In genomic region chr7:44769381-44770209, GRCh38 we compare ENCODE assay signal across 9 cellular contexts. TPM values are rescaled to one million over a fixed set of nuclear protein-coding genes. Genes with fewer than 3 reads are reported as not detected.
DNase-seq lines count a peak whose midpoint lies in the region; ATAC-seq and TF ChIP-seq lines count a peak whose summit lies in the region.
"Had no signal": no experiment of that assay in that cellular context is flagged by ENCODE, and none has a peak within 500 bp of the region (broad histone marks: within the 10 kb centered on the region; RNA-seq: fewer than 3 reads in every experiment).

No MANE protein-coding gene starts in this region.

- H3K4me1 ChIP-seq in fibroblast of lung (ENCODE audit: control insufficient read depth, extremely low read depth, insufficient read depth, low read length) (peaks cover 21% of the 10 kb centered on the region), prostate gland (replicated peaks) (peaks cover 27% of the 10 kb centered on the region), thyroid gland (peaks cover 12 to 35% of the 10 kb centered on the region in 2 donors)

- H3K27ac ChIP-seq in fibroblast of lung (ENCODE audit: insufficient read depth, low read length) (no peak overlapping the region), prostate gland (peak overlapping the region; percentile 59 to 71), thyroid gland (peak overlapping the region in 1 of 3 donors; percentile 54)
- H3K27ac ChIP-seq: C4-2B had no signal

- H3K4me3 ChIP-seq in fibroblast of lung (replicated peaks in 1 of 4; ENCODE audit: control extremely low read depth in 1 of 4, insufficient read depth in 1 of 4, low read depth in 3 of 4, low read length in 4 of 4) (peak overlapping the region in 1 of 4 experiments; percentile 14), prostate gland (no peak overlapping the region), thyroid gland (replicated peaks in 1 of 3) (no peak overlapping the region)

- H3K36me3 Mint-ChIP-seq in activated CD4-positive, alpha-beta T cell treated with anti-CD3 and anti-CD28 coated beads, Interleukin-2, amount 10 ng/mL, durations not matched to agents 24 days and 14 days (ENCODE audit: low read depth): peaks cover 37% of the 10 kb centered on the region

- peak overlapping the region; percentile 15 for H3K4me3 Mint-ChIP-seq in activated CD4-positive, alpha-beta T cell treated with anti-CD3 and anti-CD28 coated beads, Interleukin-2, amount 10 ng/mL, durations not matched to agents 24 days and 14 days

- H3K27ac Mint-ChIP-seq in activated CD4-positive, alpha-beta T cell treated with anti-CD3 and anti-CD28 coated beads, Interleukin-2, amount 10 ng/mL, durations not matched to agents 24 days and 14 days: peak overlapping the region; percentile 69

- H3K36me3 ChIP-seq in fibroblast of lung (ENCODE audit: control insufficient read depth, insufficient read depth, low read length): peaks cover 12% of the 10 kb centered on the region
- H3K36me3 ChIP-seq in prostate gland: peaks cover 11 to 12% of the 10 kb centered on the region in 2 donors
- peaks cover 31 to 32% of the 10 kb centered on the region in 2 donors for H3K36me3 ChIP-seq in thyroid gland

- 29% methylated on average over 17 of the region's 17 CpGs for WGBS in prostate gland
- WGBS in thyroid gland, 2 donors: 61% methylated on average over 16 to 17 of the region's 17 CpGs

- H3K4me1 Mint-ChIP-seq in activated CD4-positive, alpha-beta T cell treated with anti-CD3 and anti-CD28 coated beads, Interleukin-2, amount 10 ng/mL, durations not matched to agents 24 days and 14 days: peaks cover 27% of the 10 kb centered on the region

- H3K9ac ChIP-seq in fibroblast of lung (ENCODE audit: insufficient read depth, low read length): no peak overlapping the region

- H3K27me3 ChIP-seq in fibroblast of lung (ENCODE audit: control insufficient read depth, insufficient read depth, low read length) (no peaks in the 10 kb centered on the region), prostate gland (replicated peaks; ENCODE audit: insufficient read depth) (no peaks in the 10 kb centered on the region), thyroid gland (no peaks in the 10 kb centered on the region)

- H4K20me1 ChIP-seq in fibroblast of lung (ENCODE audit: control insufficient read depth, extremely low read depth, insufficient read depth, low read length): no peaks in the 10 kb centered on the region

- TF ChIP-seq CTCF in fibroblast of lung (conservative IDR thresholded peaks at IDR 0.05 in 1 of 2, IDR thresholded peaks at IDR 0.05 in 1 of 2; ENCODE audit: low read depth in 1 of 2, low read length in 2 of 2) (no peak), prostate gland (IDR thresholded peaks at IDR 0.05) (no peak), thyroid gland (IDR thresholded peaks at IDR 0.05) (no peak)

- no peaks in the 10 kb centered on the region for H3K9me3 ChIP-seq in fibroblast of lung (ENCODE audit: control insufficient read depth, insufficient read depth, low read depth, low read length)
- no peaks in the 10 kb centered on the region for H3K9me3 ChIP-seq in prostate gland
- no peaks in the 10 kb centered on the region for H3K9me3 ChIP-seq in thyroid gland

- DNase-seq in activated CD4-positive, alpha-beta T cell treated with anti-CD3 and anti-CD28 coated beads, Interleukin-2, amount 10 ng/mL, durations not matched to agents 24 days and 14 days: peak; percentile 78
- no peak for DNase-seq in activated CD4-positive, alpha-beta T cell treated with anti-CD3 and anti-CD28 coated beads for 1 hour
- DNase-seq in RPMI8226 (peak; percentile 91), fibroblast of lung (ENCODE audit: low read depth in 2 of 2) (peak; percentile 67 to 68), prostate gland (ENCODE audit: low spot score) (no peak), thyroid gland (no peak), islet precursor cell (no peak)

- H3K4me2 ChIP-seq in fibroblast of lung (ENCODE audit: extremely low read depth, insufficient read depth, low read length): peak overlapping the region; percentile 83

- ATAC-seq in HG02798 (IDR thresholded peaks at IDR 0.05; ENCODE audit: poor library complexity, unreplicated experiment): peak; percentile 78

- intact Hi-C loops in activated CD4-positive, alpha-beta T cell treated with anti-CD3 and anti-CD28 coated beads, Interleukin-2, amount 10 ng/mL, durations not matched to agents 24 days and 14 days (cut with micrococcal nuclease): no loop called here
- intact Hi-C loops in prostate gland (cut with DNase I): loop anchor here (5.0 kb wide), 1 partner anchor 78 kb away; the partner anchor contains the start of gene H2AZ2
- intact Hi-C loops in thyroid gland (cut with DNase I): no loop called here

- no peak for TF ChIP-seq POLR2A in prostate gland (IDR thresholded peaks at IDR 0.05)
- TF ChIP-seq POLR2A in thyroid gland (IDR thresholded peaks at IDR 0.05): no peak

- H2AFZ ChIP-seq in fibroblast of lung (ENCODE audit: low read length): no peak overlapping the region

- no peaks in the 10 kb centered on the region for H3K79me2 ChIP-seq in fibroblast of lung (ENCODE audit: control insufficient read depth, insufficient read depth, low read length)

- peaks cover 2% of the 10 kb centered on the region for H3K27me3 Mint-ChIP-seq in activated CD4-positive, alpha-beta T cell treated with anti-CD3 and anti-CD28 coated beads, Interleukin-2, amount 10 ng/mL, durations not matched to agents 24 days and 14 days

- no peaks in the 10 kb centered on the region for H3K9me3 Mint-ChIP-seq in activated CD4-positive, alpha-beta T cell treated with anti-CD3 and anti-CD28 coated beads, Interleukin-2, amount 10 ng/mL, durations not matched to agents 24 days and 14 days

RNA-seq across cellular contexts. Expression of gene ZMIZ2, which starts 20.9 kb away (rescaled TPM):
- total RNA-seq in activated CD4-positive, alpha-beta T cell treated with anti-CD3 and anti-CD28 coated beads, Interleukin-2, amount 10 ng/mL, durations not matched to agents 24 days and 14 days: 130 and 133 TPM in 2 replicates
- total RNA-seq in fibroblast of lung (5.1 and 9.1 TPM in 2 replicates), prostate gland (10 to 100 TPM; 27.1 to 42.8 TPM), thyroid gland (10 to 100 TPM; 43.1 to 57.7 (median 49.8) TPM)
- 3.9 and 5.5 TPM in 2 replicates for polyA plus RNA-seq in fibroblast of lung
- 21.8 and 26.6 TPM in 2 replicates for polyA plus RNA-seq in fibroblast of lung (2012)
- polyA minus RNA-seq in fibroblast of lung (ENCODE audit: low replicate concordance): 27.3 and 39.5 TPM in 2 replicates

RNA-seq across cellular contexts. Expression of gene PPIA, which starts 26.9 kb away (rescaled TPM):
- 2,368 and 2,448 TPM in 2 replicates for total RNA-seq in activated CD4-positive, alpha-beta T cell treated with anti-CD3 and anti-CD28 coated beads, Interleukin-2, amount 10 ng/mL, durations not matched to agents 24 days and 14 days
- total RNA-seq in fibroblast of lung (940 and 1,161 TPM in 2 replicates), prostate gland (1,000 to 10,000 TPM in 1 of 2 donors, 100 to 1,000 TPM in 1; 957 to 1,544 TPM), thyroid gland (1,000 to 10,000 TPM; 1,021 to 2,051 (median 1,545) TPM)
- polyA plus RNA-seq in fibroblast of lung: 7,057 and 8,825 TPM in 2 replicates
- polyA plus RNA-seq in fibroblast of lung (2012): 2,753 and 3,748 TPM in 2 replicates
- polyA minus RNA-seq in fibroblast of lung (ENCODE audit: low replicate concordance): 787 and 804 TPM in 2 replicates

Comparison
In these comparisons a context has a peak if more than half of its experiments do, and no peak if none do; other contexts are left out.
1. DNase-seq: peak in activated CD4-positive, alpha-beta T cell treated with anti-CD3 and anti-CD28 coated beads, Interleukin-2, amount 10 ng/mL, durations not matched to agents 24 days and 14 days (single experiment), RPMI8226 (single experiment) and fibroblast of lung (2 of 2); none in activated CD4-positive, alpha-beta T cell treated with anti-CD3 and anti-CD28 coated beads for 1 hour (single experiment), prostate gland (single experiment), thyroid gland (0 of 2) and islet precursor cell (single experiment).